15 cellular contexts compared by ENCODE assay signal in the genomic region with DNA sequence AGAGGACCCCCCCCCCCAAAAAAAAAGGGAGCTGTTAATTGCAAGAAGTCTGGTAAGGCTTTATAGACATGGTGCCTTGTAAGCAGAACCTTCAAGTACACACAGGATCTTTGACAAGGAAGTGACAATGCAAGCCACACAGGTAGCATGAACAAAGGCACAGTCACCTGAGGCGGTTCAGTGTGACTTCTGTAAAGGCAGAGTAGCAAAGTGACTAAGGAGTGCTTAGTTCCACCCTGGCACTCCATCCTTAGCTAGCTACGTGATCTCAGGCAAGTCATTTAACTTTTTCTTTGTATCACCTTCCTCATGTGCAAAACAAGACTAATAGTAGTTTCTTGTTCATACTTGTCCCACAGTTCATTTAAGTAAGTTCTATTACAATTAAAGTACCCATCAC.
DNase-seq lines count a peak whose midpoint lies in the region; ATAC-seq and TF ChIP-seq lines count a peak whose summit lies in the region.
"Had no signal": no experiment of that assay in that cellular context is flagged by ENCODE, and none has a peak within 500 bp of the region (broad histone marks: within the 10 kb centered on the region; RNA-seq: fewer than 3 reads in every experiment).

No MANE protein-coding gene starts in this region.

- H3K4me1 ChIP-seq in foreskin keratinocyte (peaks cover 6% of the 10 kb centered on the region), mucosa of descending colon (ENCODE audit: low read depth) (peaks cover 3% of the 10 kb centered on the region)
- H3K4me1 ChIP-seq: BE2C, HAP-1 had no signal

- no peaks in the 10 kb centered on the region for H3K27me3 ChIP-seq in foreskin keratinocyte
- H3K27me3 ChIP-seq: BE2C had no signal

- H3K4me3 ChIP-seq in epithelial cell of esophagus (ENCODE audit: low read length) (no peak overlapping the region), mucosa of descending colon (no peak overlapping the region)
- H3K4me3 ChIP-seq: GM23248, HAP-1 had no signal

- no peak overlapping the region for H3K27ac ChIP-seq in foreskin keratinocyte
- H3K27ac ChIP-seq: GM23248, HL-60 had no signal

- no peaks in the 10 kb centered on the region for H3K9me3 ChIP-seq in mucosa of descending colon
- H3K9me3 ChIP-seq: BE2C, HAP-1 had no signal

- intact Hi-C loops in mucosa of descending colon (cut with DNase I, micrococcal nuclease), result no loop called here

- DNase-seq in epithelial cell of esophagus (ENCODE audit: low read depth) (peak; percentile 74), foreskin keratinocyte (peak; percentile 18 to 43), mucosa of descending colon (no peak), amygdala (lab: John Stamatoyannopoulos, UW) (no peak), 8988T (no peak), middle frontal gyrus (ENCODE audit: extremely low spot score, low spot score) (no peak)
- DNase-seq: ACHN; BE2C; C1 segment of cervical spinal cord; CD4-positive, CD25-positive, alpha-beta regulatory T cell; CD8-positive, alpha-beta memory T cell; COR-L47; GM23248 had no signal

- ATAC-seq in foreskin keratinocyte (peak; percentile 42), mucosa of descending colon (peak; percentile 57)

- no peaks in the 10 kb centered on the region for H3K36me3 ChIP-seq in mucosa of descending colon (ENCODE audit: low read depth)
- H3K36me3 ChIP-seq: BE2C, HAP-1 had no signal

- TF ChIP-seq CTCF in epithelial cell of esophagus (IDR thresholded peaks at IDR 0.05; ENCODE audit: insufficient read depth, low read depth, low read length, missing control alignments) (no peak), foreskin keratinocyte (conservative IDR thresholded peaks at IDR 0.05) (no peak), mucosa of descending colon (IDR thresholded peaks at IDR 0.05) (no peak)

Comparison
In these comparisons a context has a peak if more than half of its experiments do, and no peak if none do; other contexts are left out.
1. DNase-seq: peak in epithelial cell of esophagus (single experiment) and foreskin keratinocyte (2 of 2); none in mucosa of descending colon (0 of 3), amygdala (0 of 56), 8988T (single experiment) and middle frontal gyrus (single experiment).